ENCODE assay signal across 11 cellular contexts in the genomic region with DNA sequence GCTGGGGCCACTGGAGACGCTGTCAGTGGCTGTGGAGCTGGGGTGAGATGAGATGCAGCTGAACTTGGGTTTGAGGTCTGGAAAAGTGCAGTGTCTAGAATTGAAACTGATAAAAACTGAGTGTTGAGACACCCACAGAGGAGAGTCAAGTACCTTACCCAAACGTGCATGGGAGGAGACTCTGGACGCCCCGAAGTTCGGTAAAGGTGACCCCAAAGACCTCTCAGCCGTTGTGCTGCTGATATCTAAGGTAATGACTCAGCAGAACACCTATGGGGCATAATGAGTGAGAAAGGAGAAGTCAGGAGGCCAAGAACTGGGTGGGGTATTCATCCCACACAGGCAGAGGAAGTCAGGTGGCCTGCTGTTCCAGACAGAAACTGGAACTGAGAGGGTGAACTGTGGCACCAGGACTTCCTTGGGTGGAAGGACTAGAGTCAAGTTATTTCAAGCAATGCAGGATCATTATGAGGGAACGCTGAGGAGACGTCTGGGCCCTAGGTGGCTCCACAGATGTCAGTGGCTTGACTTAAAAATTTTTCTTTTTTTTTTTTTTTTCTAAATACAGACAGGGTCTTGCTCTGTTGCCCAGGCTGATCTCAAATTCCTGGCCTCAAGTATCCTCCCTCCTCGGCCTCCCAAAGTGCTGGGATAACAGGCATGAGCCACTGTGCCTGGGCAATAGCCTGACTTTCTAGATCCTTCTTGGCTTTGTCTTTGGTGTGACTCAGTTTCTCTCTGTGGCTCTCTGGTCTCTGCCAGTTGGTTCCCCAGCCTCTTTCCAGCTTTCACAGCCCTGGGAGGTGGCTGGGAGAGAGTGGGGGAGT.
DNase-seq lines count a peak whose midpoint lies in the region; ATAC-seq, FAIRE-seq and TF ChIP-seq lines count a peak whose summit lies in the region.
"Had no signal": no experiment of that assay in that cellular context is flagged by ENCODE, and none has a peak within 500 bp of the region (broad histone marks: within the 10 kb centered on the region; RNA-seq: fewer than 3 reads in every experiment).

No MANE protein-coding gene starts in this region.

- ATAC-seq in activated CD4-positive, CD25-positive, alpha-beta regulatory T cell treated with anti-CD3 and anti-CD28 coated beads, Interleukin-2, amount 50 U/mL, for 24 hours: peak; percentile 6 to 43
- peak; percentile 89 for ATAC-seq in HG02884 (IDR thresholded peaks at IDR 0.05; ENCODE audit: unreplicated experiment)

- H3K27me3 ChIP-seq in small intestine (ENCODE audit: control insufficient read depth in 2 of 2, insufficient read depth in 2 of 2, low read length in 2 of 2): no peaks in the 10 kb centered on the region

- H3K9me3 ChIP-seq in small intestine (ENCODE audit: control insufficient read depth, low read depth): no peaks in the 10 kb centered on the region

- WGBS in small intestine, 3 donors: 36 to 43% (median 37%) methylated on average over 9 of the region's 9 CpGs

- POLR2A ChIA-PET in HEK293T (lab: Yijun Ruan, JAX): no interaction called here

- FAIRE-seq in small intestine (lab: Jason Lieb, UNC): no peak
- FAIRE-seq: keratinocyte had no signal

- no peaks in the 10 kb centered on the region for H3K36me3 ChIP-seq in small intestine (ENCODE audit: control insufficient read depth in 2 of 2, insufficient read depth in 2 of 2, low read length in 2 of 2)

- H3K27ac ChIP-seq in small intestine (ENCODE audit: low read depth in 1 of 2, low read length in 1 of 2): peak overlapping the region in 1 of 2 donors; percentile 75

- no peak for DNase-seq in activated CD4-positive, CD25-positive, alpha-beta regulatory T cell (lab: John Stamatoyannopoulos, UW)
- DNase-seq in OCI-M1 (lab: John Stamatoyannopoulos, UW) (peak; percentile 55), small intestine (peak; percentile 80), OCI-M2 (lab: John Stamatoyannopoulos, UW; ENCODE audit: unreplicated experiment) (no peak), HEK293T (ENCODE audit: extremely low spot score) (no peak)
- no peak for DNase-seq in stimulated activated CD4-positive, alpha-beta T cell treated with anti-CD3 and anti-CD28 coated beads, Interleukin-1b, Interleukin-23, amount 100 ng/mL, for 48 hours
- DNase-seq: Right ventricle myocardium superior; stimulated activated CD4-positive, alpha-beta T cell treated with anti-CD3 and anti-CD28 coated beads, Interleukin-4, amount 100 ng/mL, for 24 hours had no signal

- H3K4me1 ChIP-seq in small intestine (ENCODE audit: control insufficient read depth in 2 of 2, insufficient read depth in 1 of 2, low read depth in 1 of 2, low read length in 1 of 2): peaks cover 3 to 8% of the 10 kb centered on the region in 2 donors

- CTCF ChIA-PET in HEK293T (lab: Yijun Ruan, JAX): no interaction called here

- no peak overlapping the region for H3K4me3 ChIP-seq in small intestine (ENCODE audit: low read depth in 1 of 2, low read length in 2 of 2)

TF ChIP-seq in HEK293T, 16 proteins besides CTCF, POLR2A, EP300 and RAD21:
- no peak for TF ChIP-seq BHLHE40 (IDR thresholded peaks at IDR 0.05; ENCODE audit: borderline replicate concordance)
- TF ChIP-seq ELF4 (IDR thresholded peaks at IDR 0.05): no peak
- TF ChIP-seq HDGF (IDR thresholded peaks at IDR 0.05; ENCODE audit: borderline replicate concordance): no peak
- no peak for TF ChIP-seq FOXM1 (IDR thresholded peaks at IDR 0.05; ENCODE audit: borderline replicate concordance)
- no peak for TF ChIP-seq NFRKB (IDR thresholded peaks at IDR 0.05)
- TF ChIP-seq FOXA1 (IDR thresholded peaks at IDR 0.05): no peak
- TF ChIP-seq SUZ12 (IDR thresholded peaks at IDR 0.05): no peak
- no peak for TF ChIP-seq L3MBTL2 (conservative IDR thresholded peaks at IDR 0.05)
- TF ChIP-seq ARNT (IDR thresholded peaks at IDR 0.05): no peak
- no peak for TF ChIP-seq CTBP1 (IDR thresholded peaks at IDR 0.05; ENCODE audit: borderline replicate concordance)
- no peak for TF ChIP-seq SP1 (IDR thresholded peaks at IDR 0.05)
- TF ChIP-seq ZNF384 (IDR thresholded peaks at IDR 0.05): no peak

Comparison
In these comparisons a context has a peak if more than half of its experiments do, and no peak if none do; other contexts are left out.
1. DNase-seq: peak in OCI-M1 (single experiment) and small intestine (single experiment); none in activated CD4-positive, CD25-positive, alpha-beta regulatory T cell (0 of 4), OCI-M2 (single experiment), HEK293T (single experiment) and stimulated activated CD4-positive, alpha-beta T cell treated with anti-CD3 and anti-CD28 coated beads, Interleukin-1b, Interleukin-23, amount 100 ng/mL, for 48 hours (single experiment).